25 cellular contexts compared by ENCODE assay signal in genomic region chr4:89071311-89071710, GRCh38.
"Had no signal": no experiment of that assay in that cellular context is flagged by ENCODE, and none has a peak within 500 bp of the region (broad histone marks: within the 10 kb centered on the region; RNA-seq: fewer than 3 reads in every experiment).

No MANE protein-coding gene starts in this region.

- H3K27ac ChIP-seq: SJSA1, SK-N-MC had no signal

- H3K4me1 ChIP-seq: SJSA1 had no signal

- DNase-seq: IMR-90, Karpas-422, KG1, MG63, NCI-H1092, NCI-H1105 treated with DMSO at 0.1 percent for 48 hours, NCI-H1417 treated with DMSO at 0.1 percent for 48 hours, NCI-H146, NCI-H1694 treated with DMSO at 0.1 percent for 48 hours, NCI-H1930, NCI-H2081, NCI-H2107, NCI-H226, NCI-H446, NCI-H510A, NCI-H524 treated with DMSO at 0.1 percent for 48 hours, NCI-H69, NCI-H774, Right ventricle myocardium superior, RPMI8226, SIG-M5 had no signal

- H3K27me3 ChIP-seq: MG63, SJSA1 had no signal

- H3K4me3 ChIP-seq: MG63, SJSA1, SK-N-MC had no signal

- H3K36me3 ChIP-seq: MG63, SJSA1 had no signal

- ATAC-seq: HepG2 had no signal

- H3K9me3 ChIP-seq: MG63, SJSA1 had no signal

- FAIRE-seq: HepG2, RCC 7860 had no signal
